15 cellular contexts compared by ENCODE assay signal in genomic region chrX:31356501-31357263, GRCh38.
"Had no signal": no experiment of that assay in that cellular context is flagged by ENCODE, and none has a peak within 500 bp of the region (broad histone marks: within the 10 kb centered on the region; RNA-seq: fewer than 3 reads in every experiment).

No MANE protein-coding gene starts in this region.

- H3K9me3 Mint-ChIP-seq: activated naive CD4-positive, alpha-beta T cell treated with anti-CD3 and anti-CD28 coated beads for 36 hours; activated T-helper 17 cell treated with anti-CD3 and anti-CD28 coated beads, Interleukin-2, amount 50 U/mL, for 72 hours; stimulated activated naive CD8-positive, alpha-beta T cell treated with anti-CD3 and anti-CD28 coated beads, Interleukin-15, amount 100 ng/mL, for 72 hours had no signal

- H3K4me3 Mint-ChIP-seq: activated naive CD4-positive, alpha-beta T cell treated with anti-CD3 and anti-CD28 coated beads for 36 hours; activated T-helper 17 cell treated with anti-CD3 and anti-CD28 coated beads, Interleukin-2, amount 50 U/mL, for 72 hours; nephron progenitor cell; stimulated activated naive CD8-positive, alpha-beta T cell treated with anti-CD3 and anti-CD28 coated beads, Interleukin-15, amount 100 ng/mL, for 72 hours had no signal

- H3K9me3 ChIP-seq: ovary, testis, upper lobe of right lung had no signal

- DNase-seq: activated CD4-positive, alpha-beta T cell treated with anti-CD3 and anti-CD28 coated beads for 48 hours; activated naive CD4-positive, alpha-beta T cell treated with anti-CD3 and anti-CD28 coated beads for 36 hours; effector CD4-positive, alpha-beta T cell; foreskin melanocyte; head of caudate nucleus; mesenchymal stem cell; nephron progenitor cell; ovary; stimulated activated CD4-positive, alpha-beta T cell treated with anti-CD3 and anti-CD28 coated beads, Interleukin-15, amount 100 ng/mL, for 24 hours; stimulated activated CD4-positive, alpha-beta T cell treated with anti-CD3 and anti-CD28 coated beads, Interleukin-4, amount 100 ng/mL, for 4 hours; stimulated activated naive CD8-positive, alpha-beta T cell treated with anti-CD3 and anti-CD28 coated beads, Interleukin-15, amount 100 ng/mL, for 72 hours; testis; upper lobe of right lung had no signal

- H3K36me3 ChIP-seq: ovary, upper lobe of right lung had no signal

- H3K27me3 Mint-ChIP-seq: activated T-helper 17 cell treated with anti-CD3 and anti-CD28 coated beads, Interleukin-2, amount 50 U/mL, for 72 hours had no signal

- H3K4me3 ChIP-seq: coronary artery, ovary, testis, upper lobe of right lung had no signal

- H3K4me1 ChIP-seq: testis, upper lobe of right lung had no signal

- H3K27ac Mint-ChIP-seq: activated naive CD4-positive, alpha-beta T cell treated with anti-CD3 and anti-CD28 coated beads for 36 hours; activated T-helper 17 cell treated with anti-CD3 and anti-CD28 coated beads, Interleukin-2, amount 50 U/mL, for 72 hours; stimulated activated naive CD8-positive, alpha-beta T cell treated with anti-CD3 and anti-CD28 coated beads, Interleukin-15, amount 100 ng/mL, for 72 hours had no signal

- H3K4me1 Mint-ChIP-seq: activated T-helper 17 cell treated with anti-CD3 and anti-CD28 coated beads, Interleukin-2, amount 50 U/mL, for 72 hours; stimulated activated naive CD8-positive, alpha-beta T cell treated with anti-CD3 and anti-CD28 coated beads, Interleukin-15, amount 100 ng/mL, for 72 hours had no signal

- H3K27me3 ChIP-seq: ovary, testis, upper lobe of right lung had no signal

- ATAC-seq: activated T-helper 17 cell treated with anti-CD3 and anti-CD28 coated beads, Interleukin-2, amount 50 U/mL, for 72 hours; stimulated activated naive CD8-positive, alpha-beta T cell treated with anti-CD3 and anti-CD28 coated beads, Interleukin-15, amount 100 ng/mL, for 72 hours; upper lobe of right lung had no signal

- H3K27ac ChIP-seq: coronary artery, upper lobe of right lung had no signal
